29 cellular contexts compared by ENCODE assay signal in genomic region chr3:64003589-64003988, GRCh38.
"Had no signal": no experiment of that assay in that cellular context is flagged by ENCODE, and none has a peak within 500 bp of the region (broad histone marks: within the 10 kb centered on the region; RNA-seq: fewer than 3 reads in every experiment).

No MANE protein-coding gene starts in this region.

- H3K9ac ChIP-seq: neural progenitor cell had no signal

- H3K36me3 Mint-ChIP-seq: natural killer cell had no signal

- H3K27me3 ChIP-seq: left lung, neural progenitor cell, neutrophil, right atrium auricular region, stomach, testis, thyroid gland, transverse colon, upper lobe of left lung, vagina had no signal

- H3K4me1 ChIP-seq: lower lobe of right lung, transverse colon, vagina had no signal

- H3K9me3 Mint-ChIP-seq: natural killer cell; nephron progenitor cell; neural progenitor cell; stimulated activated naive B cell treated with anti-CD40 and anti-IgM and Interleukin-4, amounts not matched to agents 10 μg/mL and 1 μg/mL and 100 μg/mL, for 72 hours had no signal

- H3K4me1 Mint-ChIP-seq: neural progenitor cell had no signal

- H2AFZ ChIP-seq: neural progenitor cell had no signal

- H3K4me2 ChIP-seq: neural progenitor cell had no signal

- H3K4me3 ChIP-seq: left lung, lower lobe of right lung, neural progenitor cell, right atrium auricular region, skin epidermis, stomach, testis, thyroid gland, transverse colon, upper lobe of left lung, vagina had no signal

- DNase-seq: hippocampal formation; kidney glomerular epithelial cell; left cardiac atrium; left lung; lower lobe of right lung; mammary epithelial cell; mesenchymal stem cell; natural killer cell; nephron progenitor cell; occipital lobe; stimulated activated CD4-positive, alpha-beta T cell treated with anti-CD3 and anti-CD28 coated beads, Interleukin-12 subunit alpha, Interleukin-12 subunit beta, amount 100 ng/mL, for 4 hours; stimulated activated CD4-positive, alpha-beta T cell treated with anti-CD3 and anti-CD28 coated beads, Interleukin-15, amount 100 ng/mL, for 24 hours; stimulated activated CD4-positive, alpha-beta T cell treated with anti-CD3 and anti-CD28 coated beads, Interleukin-2, amount 100 ng/mL, for 24 hours; stimulated activated CD4-positive, alpha-beta T cell treated with anti-CD3 and anti-CD28 coated beads, Interleukin-4, amount 100 ng/mL, for 1 hour; stimulated activated naive B cell treated with anti-CD40 and anti-IgM and Interleukin-4, amounts not matched to agents 10 μg/mL and 1 μg/mL and 100 μg/mL, for 72 hours; stimulated activated naive CD8-positive, alpha-beta T cell treated with anti-CD3 and anti-CD28 coated beads, Interleukin-15, Interleukin-2, amounts not matched to agents 100 U/mL and 50 U/mL, for 24 hours; stomach; testis; thyroid gland; transverse colon; upper lobe of left lung had no signal

- H3K9me3 ChIP-seq: left lung, lower lobe of right lung, right atrium auricular region, stomach, testis, thyroid gland, transverse colon, upper lobe of left lung, vagina had no signal

- H3K4me3 Mint-ChIP-seq: natural killer cell; nephron progenitor cell; neural progenitor cell; stimulated activated naive B cell treated with anti-CD40 and anti-IgM and Interleukin-4, amounts not matched to agents 10 μg/mL and 1 μg/mL and 100 μg/mL, for 72 hours had no signal

- H3K27ac Mint-ChIP-seq: natural killer cell; nephron progenitor cell; neural progenitor cell; progenitor cell of endocrine pancreas; stimulated activated naive B cell treated with anti-CD40 and anti-IgM and Interleukin-4, amounts not matched to agents 10 μg/mL and 1 μg/mL and 100 μg/mL, for 72 hours had no signal

- H3K27me3 Mint-ChIP-seq: progenitor cell of endocrine pancreas; stimulated activated naive B cell treated with anti-CD40 and anti-IgM and Interleukin-4, amounts not matched to agents 10 μg/mL and 1 μg/mL and 100 μg/mL, for 72 hours had no signal

- H3K27ac ChIP-seq: left lung, lower lobe of right lung, neural progenitor cell, neutrophil, right atrium auricular region, skin epidermis, stomach, testis, thyroid gland, transverse colon, upper lobe of left lung, vagina had no signal

- FAIRE-seq: keratinocyte had no signal

- ATAC-seq: left lung; lower lobe of right lung; natural killer cell; sciatic nerve; stimulated activated naive B cell treated with anti-CD40 and anti-IgM and Interleukin-4, amounts not matched to agents 10 μg/mL and 1 μg/mL and 100 μg/mL, for 72 hours; stimulated activated naive CD8-positive, alpha-beta T cell treated with anti-CD3 and anti-CD28 coated beads, Interleukin-15, Interleukin-2, amounts not matched to agents 100 U/mL and 50 U/mL, for 24 hours had no signal
